In genomic region chr6:87731818-87732661, GRCh38 we compare ENCODE assay signal across 1 cellular context.
TF ChIP-seq lines count a peak whose summit lies in the region.

No MANE protein-coding gene starts in this region.

TF ChIP-seq in GM12878, 131 proteins besides CTCF, POLR2A, EP300 and RAD21 (continued from another document):
- TF ChIP-seq, protein P1, sequence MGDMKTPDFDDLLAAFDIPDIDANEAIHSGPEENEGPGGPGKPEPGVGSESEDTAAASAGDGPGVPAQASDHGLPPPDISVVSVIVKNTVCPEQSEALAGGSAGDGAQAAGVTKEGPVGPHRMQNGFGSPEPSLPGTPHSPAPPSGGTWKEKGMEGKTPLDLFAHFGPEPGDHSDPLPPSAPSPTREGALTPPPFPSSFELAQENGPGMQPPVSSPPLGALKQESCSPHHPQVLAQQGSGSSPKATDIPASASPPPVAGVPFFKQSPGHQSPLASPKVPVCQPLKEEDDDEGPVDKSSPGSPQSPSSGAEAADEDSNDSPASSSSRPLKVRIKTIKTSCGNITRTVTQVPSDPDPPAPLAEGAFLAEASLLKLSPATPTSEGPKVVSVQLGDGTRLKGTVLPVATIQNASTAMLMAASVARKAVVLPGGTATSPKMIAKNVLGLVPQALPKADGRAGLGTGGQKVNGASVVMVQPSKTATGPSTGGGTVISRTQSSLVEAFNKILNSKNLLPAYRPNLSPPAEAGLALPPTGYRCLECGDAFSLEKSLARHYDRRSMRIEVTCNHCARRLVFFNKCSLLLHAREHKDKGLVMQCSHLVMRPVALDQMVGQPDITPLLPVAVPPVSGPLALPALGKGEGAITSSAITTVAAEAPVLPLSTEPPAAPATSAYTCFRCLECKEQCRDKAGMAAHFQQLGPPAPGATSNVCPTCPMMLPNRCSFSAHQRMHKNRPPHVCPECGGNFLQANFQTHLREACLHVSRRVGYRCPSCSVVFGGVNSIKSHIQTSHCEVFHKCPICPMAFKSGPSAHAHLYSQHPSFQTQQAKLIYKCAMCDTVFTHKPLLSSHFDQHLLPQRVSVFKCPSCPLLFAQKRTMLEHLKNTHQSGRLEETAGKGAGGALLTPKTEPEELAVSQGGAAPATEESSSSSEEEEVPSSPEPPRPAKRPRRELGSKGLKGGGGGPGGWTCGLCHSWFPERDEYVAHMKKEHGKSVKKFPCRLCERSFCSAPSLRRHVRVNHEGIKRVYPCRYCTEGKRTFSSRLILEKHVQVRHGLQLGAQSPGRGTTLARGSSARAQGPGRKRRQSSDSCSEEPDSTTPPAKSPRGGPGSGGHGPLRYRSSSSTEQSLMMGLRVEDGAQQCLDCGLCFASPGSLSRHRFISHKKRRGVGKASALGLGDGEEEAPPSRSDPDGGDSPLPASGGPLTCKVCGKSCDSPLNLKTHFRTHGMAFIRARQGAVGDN (IDR thresholded peaks at IDR 0.05): peak; percentile 32; the same call in 1 of the 2 replicates
- TF ChIP-seq GABPA (IDR thresholded peaks at IDR 0.05; ENCODE audit: low read depth) (peak; percentile 47; the same call in 1 of the 2 replicates), CREM (IDR thresholded peaks at IDR 0.05; ENCODE audit: low read depth) (peak; percentile 7), STAT3 (IDR thresholded peaks at IDR 0.05; ENCODE audit: low read depth, low read length) (no peak), ATF7 (IDR thresholded peaks at IDR 0.05; ENCODE audit: low read depth) (peak; percentile 80), FOXM1 (IDR thresholded peaks at IDR 0.05; ENCODE audit: low read depth, low read length) (peak; percentile 55), PAX8 (IDR thresholded peaks at IDR 0.05) (no peak), ZNF24 (IDR thresholded peaks at IDR 0.05) (peak; percentile 56; the same call in 1 of the 2 replicates), IKZF1 (conservative IDR thresholded peaks at IDR 0.05) (peak; percentile 50; the same call in 1 of the 2 replicates), WRNIP1 (IDR thresholded peaks at IDR 0.05; ENCODE audit: borderline replicate concordance, low read depth, low read length) (no peak), ZNF217 (IDR thresholded peaks at IDR 0.05) (no peak), SUZ12 (IDR thresholded peaks at IDR 0.05; ENCODE audit: unreplicated experiment) (no peak), BACH1 (IDR thresholded peaks at IDR 0.05; ENCODE audit: borderline replicate concordance) (no peak), SP1 (IDR thresholded peaks at IDR 0.05; ENCODE audit: low read depth, low read length) (no peak), BMI1 (IDR thresholded peaks at IDR 0.05; ENCODE audit: borderline replicate concordance) (no peak), EED (IDR thresholded peaks at IDR 0.05; ENCODE audit: low read depth) (peak; percentile 76), IKZF2 (IDR thresholded peaks at IDR 0.05) (peak in 1 of 2 experiments; percentile 45; a peak in 3 of 4 replicates), SMC3 (IDR thresholded peaks at IDR 0.05; ENCODE audit: borderline replicate concordance, low read length) (peak; percentile 9; the same call in 1 of the 2 replicates), CBX5 (IDR thresholded peaks at IDR 0.05; ENCODE audit: low read depth) (0 out of 2 replicates have a peak, but pooled peaks have one; percentile 14), ZNF207 (IDR thresholded peaks at IDR 0.05; ENCODE audit: borderline replicate concordance) (no peak), CHD1 (IDR thresholded peaks at IDR 0.05; ENCODE audit: low read depth, low read length) (peak; percentile 43; the same call in 1 of the 2 replicates), SIN3A (IDR thresholded peaks at IDR 0.05; ENCODE audit: low read depth, low read length) (no peak), JUNB (IDR thresholded peaks at IDR 0.05) (peak; percentile 74), RUNX3 (IDR thresholded peaks at IDR 0.05; ENCODE audit: low read length) (peak; percentile 67; the same call in 1 of the 2 replicates), CEBPB (IDR thresholded peaks at IDR 0.05; ENCODE audit: borderline replicate concordance in 1 of 2, low read depth in 2 of 2, low read length in 2 of 2) (peak; percentile 81 to 96; a peak in 3 of 4 replicates)
- TF ChIP-seq, protein P2, sequence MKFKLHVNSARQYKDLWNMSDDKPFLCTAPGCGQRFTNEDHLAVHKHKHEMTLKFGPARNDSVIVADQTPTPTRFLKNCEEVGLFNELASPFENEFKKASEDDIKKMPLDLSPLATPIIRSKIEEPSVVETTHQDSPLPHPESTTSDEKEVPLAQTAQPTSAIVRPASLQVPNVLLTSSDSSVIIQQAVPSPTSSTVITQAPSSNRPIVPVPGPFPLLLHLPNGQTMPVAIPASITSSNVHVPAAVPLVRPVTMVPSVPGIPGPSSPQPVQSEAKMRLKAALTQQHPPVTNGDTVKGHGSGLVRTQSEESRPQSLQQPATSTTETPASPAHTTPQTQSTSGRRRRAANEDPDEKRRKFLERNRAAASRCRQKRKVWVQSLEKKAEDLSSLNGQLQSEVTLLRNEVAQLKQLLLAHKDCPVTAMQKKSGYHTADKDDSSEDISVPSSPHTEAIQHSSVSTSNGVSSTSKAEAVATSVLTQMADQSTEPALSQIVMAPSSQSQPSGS (IDR thresholded peaks at IDR 0.05; ENCODE audit: low read length): peak; percentile 70
- TF ChIP-seq, protein P3, sequence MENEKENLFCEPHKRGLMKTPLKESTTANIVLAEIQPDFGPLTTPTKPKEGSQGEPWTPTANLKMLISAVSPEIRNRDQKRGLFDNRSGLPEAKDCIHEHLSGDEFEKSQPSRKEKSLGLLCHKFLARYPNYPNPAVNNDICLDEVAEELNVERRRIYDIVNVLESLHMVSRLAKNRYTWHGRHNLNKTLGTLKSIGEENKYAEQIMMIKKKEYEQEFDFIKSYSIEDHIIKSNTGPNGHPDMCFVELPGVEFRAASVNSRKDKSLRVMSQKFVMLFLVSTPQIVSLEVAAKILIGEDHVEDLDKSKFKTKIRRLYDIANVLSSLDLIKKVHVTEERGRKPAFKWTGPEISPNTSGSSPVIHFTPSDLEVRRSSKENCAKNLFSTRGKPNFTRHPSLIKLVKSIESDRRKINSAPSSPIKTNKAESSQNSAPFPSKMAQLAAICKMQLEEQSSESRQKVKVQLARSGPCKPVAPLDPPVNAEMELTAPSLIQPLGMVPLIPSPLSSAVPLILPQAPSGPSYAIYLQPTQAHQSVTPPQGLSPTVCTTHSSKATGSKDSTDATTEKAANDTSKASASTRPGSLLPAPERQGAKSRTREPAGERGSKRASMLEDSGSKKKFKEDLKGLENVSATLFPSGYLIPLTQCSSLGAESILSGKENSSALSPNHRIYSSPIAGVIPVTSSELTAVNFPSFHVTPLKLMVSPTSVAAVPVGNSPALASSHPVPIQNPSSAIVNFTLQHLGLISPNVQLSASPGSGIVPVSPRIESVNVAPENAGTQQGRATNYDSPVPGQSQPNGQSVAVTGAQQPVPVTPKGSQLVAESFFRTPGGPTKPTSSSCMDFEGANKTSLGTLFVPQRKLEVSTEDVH (IDR thresholded peaks at IDR 0.05; ENCODE audit: low read depth, partially characterized antibody): no peak
